ENCODE assay signal across 8 cellular contexts in the genomic region with DNA sequence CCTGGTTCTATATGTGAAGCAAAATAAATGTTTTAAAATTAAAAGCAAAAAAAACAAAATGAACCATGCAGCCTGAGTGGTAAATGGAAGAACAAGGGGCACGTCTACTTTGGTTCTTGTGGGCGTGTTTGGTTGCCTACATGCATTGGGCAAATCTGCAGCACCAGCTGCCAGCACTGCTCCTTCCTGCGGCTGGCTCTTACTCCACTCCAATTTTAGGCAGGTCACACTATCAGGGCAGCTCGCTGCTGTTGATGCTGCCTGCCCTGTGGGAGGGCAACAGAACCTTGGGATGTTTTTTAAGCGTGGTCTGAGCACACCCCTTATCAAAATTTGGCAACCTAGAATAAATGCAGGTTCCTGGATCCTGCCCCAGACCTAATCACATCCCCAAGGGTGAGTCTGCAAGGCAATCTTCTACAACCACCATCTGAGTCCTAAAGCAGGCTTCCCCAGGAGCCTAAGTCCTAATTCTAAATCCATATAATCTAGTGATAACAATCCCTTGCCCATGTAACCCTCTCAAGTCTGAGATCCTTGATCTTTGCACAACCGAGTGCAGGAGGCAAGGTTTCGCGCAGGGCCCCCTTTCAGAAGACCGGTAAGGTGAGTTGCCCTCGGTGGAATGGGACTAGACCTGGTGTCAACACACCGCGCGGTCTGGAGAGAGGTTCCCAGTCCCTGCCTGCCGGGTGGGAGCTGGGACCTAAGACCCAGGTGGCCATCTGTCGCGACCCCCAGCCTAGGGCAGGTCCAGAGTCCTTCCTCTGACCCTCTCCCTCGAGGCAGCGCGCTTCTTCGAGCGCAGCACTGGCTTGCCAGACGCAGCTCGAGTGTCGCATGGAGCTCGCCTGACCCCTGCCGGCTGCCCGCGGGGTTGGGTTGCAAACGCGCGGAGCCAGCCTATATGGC. TPM values are rescaled to one million over a fixed set of nuclear protein-coding genes. Genes with fewer than 3 reads are reported as not detected.
A peak's percentile ranks its signal among the peaks of the same experiment; 100 is the strongest.
DNase-seq lines count a peak whose midpoint lies in the region; ATAC-seq and TF ChIP-seq lines count a peak whose summit lies in the region.

No MANE protein-coding gene starts in this region.

- peaks cover 19% of the 10 kb centered on the region for H3K36me3 Mint-ChIP-seq in activated T-cell treated with anti-CD3 and anti-CD28 coated beads, Interleukin-2, amount 50 U/mL, for 24 hours (ENCODE audit: low read depth)
- H3K36me3 Mint-ChIP-seq in neural crest cell (ENCODE audit: low read depth): no peaks in the 10 kb centered on the region

- peak overlapping the region; percentile 41 for H3K4me2 ChIP-seq in fibroblast of lung (ENCODE audit: extremely low read depth, insufficient read depth, low read length)

- H3K9me3 ChIP-seq in fibroblast of lung (ENCODE audit: control insufficient read depth, insufficient read depth, low read depth, low read length): no peaks in the 10 kb centered on the region

- peak; percentile 75 for ATAC-seq in HG03175 (IDR thresholded peaks at IDR 0.05; ENCODE audit: unreplicated experiment)
- ATAC-seq in stimulated activated naive CD8-positive, alpha-beta T cell treated with anti-CD3 and anti-CD28 coated beads, Interleukin-15, amount 100 ng/mL, for 72 hours: peak; percentile 98

- H4K20me1 ChIP-seq in fibroblast of lung (ENCODE audit: control insufficient read depth, extremely low read depth, insufficient read depth, low read length): no peaks in the 10 kb centered on the region

- peak; percentile 44 for DNase-seq in DMS79 treated with DMSO at 0.1 percent for 48 hours (lab: John Stamatoyannopoulos, UW)
- DNase-seq in DMS79 (lab: John Stamatoyannopoulos, UW): no peak
- DNase-seq in OCI-M1 (lab: John Stamatoyannopoulos, UW): peak; percentile 82
- DNase-seq in activated T-cell treated with anti-CD3 and anti-CD28 coated beads, Interleukin-2, amount 50 U/mL, for 24 hours: peak; percentile 92
- peak; percentile 44 to 66 for DNase-seq in fibroblast of lung (ENCODE audit: low read depth in 2 of 2)
- peak; percentile 79 for DNase-seq in neural crest cell (ENCODE audit: low read depth, low spot score)
- DNase-seq in stimulated activated naive CD8-positive, alpha-beta T cell treated with anti-CD3 and anti-CD28 coated beads, Interleukin-15, amount 100 ng/mL, for 72 hours: peak; percentile 82

- H3K9ac ChIP-seq in fibroblast of lung (ENCODE audit: insufficient read depth, low read length): no peak overlapping the region

- no peak overlapping the region for H3K4me3 ChIP-seq in fibroblast of lung (replicated peaks in 1 of 4; ENCODE audit: control extremely low read depth in 1 of 4, insufficient read depth in 1 of 4, low read depth in 3 of 4, low read length in 4 of 4)

- H2AFZ ChIP-seq in fibroblast of lung (ENCODE audit: low read length): no peak overlapping the region

- H3K9me3 Mint-ChIP-seq in activated T-cell treated with anti-CD3 and anti-CD28 coated beads, Interleukin-2, amount 50 U/mL, for 24 hours: no peaks in the 10 kb centered on the region
- H3K9me3 Mint-ChIP-seq in neural crest cell: no peaks in the 10 kb centered on the region
- H3K9me3 Mint-ChIP-seq in stimulated activated naive CD8-positive, alpha-beta T cell treated with anti-CD3 and anti-CD28 coated beads, Interleukin-15, amount 100 ng/mL, for 72 hours: no peaks in the 10 kb centered on the region

- no peaks in the 10 kb centered on the region for H3K27me3 ChIP-seq in fibroblast of lung (ENCODE audit: control insufficient read depth, insufficient read depth, low read length)

- H3K27ac ChIP-seq in fibroblast of lung (ENCODE audit: insufficient read depth, low read length): no peak overlapping the region

- H3K27ac Mint-ChIP-seq in activated T-cell treated with anti-CD3 and anti-CD28 coated beads, Interleukin-2, amount 50 U/mL, for 24 hours: no peak overlapping the region
- no peak overlapping the region for H3K27ac Mint-ChIP-seq in neural crest cell (ENCODE audit: unreplicated experiment)
- no peak overlapping the region for H3K27ac Mint-ChIP-seq in stimulated activated naive CD8-positive, alpha-beta T cell treated with anti-CD3 and anti-CD28 coated beads, Interleukin-15, amount 100 ng/mL, for 72 hours

- no peaks in the 10 kb centered on the region for H3K27me3 Mint-ChIP-seq in activated T-cell treated with anti-CD3 and anti-CD28 coated beads, Interleukin-2, amount 50 U/mL, for 24 hours
- H3K27me3 Mint-ChIP-seq in neural crest cell (ENCODE audit: low read depth): peaks cover 9% of the 10 kb centered on the region
- no peaks in the 10 kb centered on the region for H3K27me3 Mint-ChIP-seq in stimulated activated naive CD8-positive, alpha-beta T cell treated with anti-CD3 and anti-CD28 coated beads, Interleukin-15, amount 100 ng/mL, for 72 hours

- no peaks in the 10 kb centered on the region for H3K79me2 ChIP-seq in fibroblast of lung (ENCODE audit: control insufficient read depth, insufficient read depth, low read length)

- no peaks in the 10 kb centered on the region for H3K36me3 ChIP-seq in fibroblast of lung (ENCODE audit: control insufficient read depth, insufficient read depth, low read length)

- TF ChIP-seq CTCF in fibroblast of lung (conservative IDR thresholded peaks at IDR 0.05 in 1 of 2, IDR thresholded peaks at IDR 0.05 in 1 of 2; ENCODE audit: low read depth in 1 of 2, low read length in 2 of 2): peak; percentile 87 to 97
- peak; percentile 89 for TF ChIP-seq CTCF in neural crest cell (conservative IDR thresholded peaks at IDR 0.05)

- no peaks in the 10 kb centered on the region for H3K4me1 ChIP-seq in fibroblast of lung (ENCODE audit: control insufficient read depth, extremely low read depth, insufficient read depth, low read length)

- H3K4me1 Mint-ChIP-seq in activated T-cell treated with anti-CD3 and anti-CD28 coated beads, Interleukin-2, amount 50 U/mL, for 24 hours (ENCODE audit: low read depth): peaks cover 5% of the 10 kb centered on the region
- no peaks in the 10 kb centered on the region for H3K4me1 Mint-ChIP-seq in neural crest cell
- H3K4me1 Mint-ChIP-seq in stimulated activated naive CD8-positive, alpha-beta T cell treated with anti-CD3 and anti-CD28 coated beads, Interleukin-15, amount 100 ng/mL, for 72 hours: peaks cover 8% of the 10 kb centered on the region

- H3K4me3 Mint-ChIP-seq in activated T-cell treated with anti-CD3 and anti-CD28 coated beads, Interleukin-2, amount 50 U/mL, for 24 hours: no peak overlapping the region
- no peak overlapping the region for H3K4me3 Mint-ChIP-seq in neural crest cell
- H3K4me3 Mint-ChIP-seq in stimulated activated naive CD8-positive, alpha-beta T cell treated with anti-CD3 and anti-CD28 coated beads, Interleukin-15, amount 100 ng/mL, for 72 hours: no peak overlapping the region

RNA-seq across cellular contexts. Expression of a gene that starts 15.9 kb away (rescaled TPM):
- 40.1 and 61.8 TPM in 2 replicates for total RNA-seq in fibroblast of lung
- 37.9 and 43.0 TPM in 2 replicates for polyA plus RNA-seq in fibroblast of lung
- polyA plus RNA-seq in fibroblast of lung (2012): 36.5 and 43.9 TPM in 2 replicates
- polyA minus RNA-seq in fibroblast of lung (ENCODE audit: low replicate concordance): 56.9 and 62.3 TPM in 2 replicates
- total RNA-seq in neural crest cell: 75.2 and 81.4 TPM in 2 replicates

RNA-seq across cellular contexts. Expression of a gene that starts 19.3 kb away (rescaled TPM):
- total RNA-seq in fibroblast of lung: 4.4 and 5.6 TPM in 2 replicates
- 3.3 and 4.7 TPM in 2 replicates for polyA plus RNA-seq in fibroblast of lung
- polyA plus RNA-seq in fibroblast of lung (2012): 7.9 and 10.5 TPM in 2 replicates
- 9.8 and 14.9 TPM in 2 replicates for polyA minus RNA-seq in fibroblast of lung (ENCODE audit: low replicate concordance)
- total RNA-seq in neural crest cell: 25.6 and 26.4 TPM in 2 replicates

RNA-seq across cellular contexts. Expression of a gene that starts 39.0 kb away (rescaled TPM):
- total RNA-seq in fibroblast of lung (15.7 and 30.9 TPM in 2 replicates), neural crest cell (73.7 and 74.7 TPM in 2 replicates)
- polyA plus RNA-seq in fibroblast of lung: 22.5 and 45.3 TPM in 2 replicates
- polyA plus RNA-seq in fibroblast of lung (2012): 14.9 and 34.9 TPM in 2 replicates
- 3.5 and 25.1 TPM in 2 replicates for polyA minus RNA-seq in fibroblast of lung (ENCODE audit: low replicate concordance)

RNA-seq across cellular contexts. Expression of a gene that starts 49.3 kb away (rescaled TPM):
- 6.7 and 7.4 TPM in 2 replicates for total RNA-seq in fibroblast of lung
- 18.1 and 18.8 TPM in 2 replicates for polyA plus RNA-seq in fibroblast of lung
- polyA plus RNA-seq in fibroblast of lung (2012): 29.5 and 30.1 TPM in 2 replicates
- polyA minus RNA-seq in fibroblast of lung (ENCODE audit: low replicate concordance): 24.2 and 28.1 TPM in 2 replicates
- 32.9 and 37.1 TPM in 2 replicates for total RNA-seq in neural crest cell
